15 cellular contexts compared by ENCODE assay signal in genomic region chr9:94901019-94901363, GRCh38.
A peak's percentile ranks its signal among the peaks of the same experiment; 100 is the strongest.
DNase-seq lines count a peak whose midpoint lies in the region; ATAC-seq, FAIRE-seq and TF ChIP-seq lines count a peak whose summit lies in the region.
"Had no signal": no experiment of that assay in that cellular context is flagged by ENCODE, and none has a peak within 500 bp of the region (broad histone marks: within the 10 kb centered on the region; RNA-seq: fewer than 3 reads in every experiment).

No MANE protein-coding gene starts in this region.

- no peak for FAIRE-seq in GM12892 (lab: Jason Lieb, UNC)
- FAIRE-seq: kidney, TTC549 had no signal

- no peak for TF ChIP-seq POLR2A in GM12892 (IDR thresholded peaks at IDR 0.05; ENCODE audit: low read depth, low read length)

- no peak for ATAC-seq in upper lobe of right lung
- no peak for ATAC-seq in GM19324 (IDR thresholded peaks at IDR 0.05; ENCODE audit: low FRiP score, unreplicated experiment)
- ATAC-seq in stimulated activated naive CD8-positive, alpha-beta T cell treated with anti-CD3 and anti-CD28 coated beads, Interleukin-15, amount 100 ng/mL, for 72 hours: no peak

- TF ChIP-seq CTCF in dorsolateral prefrontal cortex (IDR thresholded peaks at IDR 0.05 in 54 of 56, conservative IDR thresholded peaks at IDR 0.05 in 2 of 56; ENCODE audit: low read depth in 1 of 56, partially characterized antibody in 56 of 56) (no peak), nephron progenitor cell (IDR thresholded peaks at IDR 0.05) (no peak), upper lobe of right lung (IDR thresholded peaks at IDR 0.05) (no peak)

- no peaks in the 10 kb centered on the region for H3K9me3 ChIP-seq in upper lobe of right lung

- H3K27ac ChIP-seq in dorsolateral prefrontal cortex (peak overlapping the region in 52 of 59 donors; percentile 15 to 99 (median 85)), upper lobe of right lung (peak overlapping the region; percentile 61)

- peaks cover 22% of the 10 kb centered on the region for H3K4me1 ChIP-seq in upper lobe of right lung

- H3K27ac Mint-ChIP-seq in activated CD4-positive, alpha-beta T cell treated with anti-CD3 and anti-CD28 coated beads, Interleukin-2, amount 10 ng/mL, durations not matched to agents 24 days and 14 days: peak overlapping the region; percentile 83
- peak overlapping the region; percentile 49 for H3K27ac Mint-ChIP-seq in nephron progenitor cell
- H3K27ac Mint-ChIP-seq in stimulated activated naive CD8-positive, alpha-beta T cell treated with anti-CD3 and anti-CD28 coated beads, Interleukin-15, amount 100 ng/mL, for 72 hours: no peak overlapping the region

- H3K36me3 Mint-ChIP-seq in activated CD4-positive, alpha-beta T cell treated with anti-CD3 and anti-CD28 coated beads, Interleukin-2, amount 10 ng/mL, durations not matched to agents 24 days and 14 days (ENCODE audit: low read depth): peaks cover 2% of the 10 kb centered on the region
- no peaks in the 10 kb centered on the region for H3K36me3 Mint-ChIP-seq in nephron progenitor cell (ENCODE audit: low read depth)

- peaks cover 25% of the 10 kb centered on the region for H3K4me1 Mint-ChIP-seq in activated CD4-positive, alpha-beta T cell treated with anti-CD3 and anti-CD28 coated beads, Interleukin-2, amount 10 ng/mL, durations not matched to agents 24 days and 14 days
- peaks cover 57% of the 10 kb centered on the region for H3K4me1 Mint-ChIP-seq in nephron progenitor cell
- peaks cover 22% of the 10 kb centered on the region for H3K4me1 Mint-ChIP-seq in stimulated activated naive CD8-positive, alpha-beta T cell treated with anti-CD3 and anti-CD28 coated beads, Interleukin-15, amount 100 ng/mL, for 72 hours

- H3K4me3 ChIP-seq in dorsolateral prefrontal cortex (peak overlapping the region in 2 of 59 donors; percentile 9 to 10), upper lobe of right lung (no peak overlapping the region)

- H3K4me3 Mint-ChIP-seq in activated CD4-positive, alpha-beta T cell treated with anti-CD3 and anti-CD28 coated beads, Interleukin-2, amount 10 ng/mL, durations not matched to agents 24 days and 14 days: peak overlapping the region; percentile 36
- H3K4me3 Mint-ChIP-seq in nephron progenitor cell: no peak overlapping the region
- no peak overlapping the region for H3K4me3 Mint-ChIP-seq in stimulated activated naive CD8-positive, alpha-beta T cell treated with anti-CD3 and anti-CD28 coated beads, Interleukin-15, amount 100 ng/mL, for 72 hours

- no peak for DNase-seq in activated CD4-positive, alpha-beta T cell treated with anti-CD3 and anti-CD28 coated beads, Interleukin-2, amount 10 ng/mL, durations not matched to agents 24 days and 14 days
- DNase-seq in activated CD4-positive, alpha-beta T cell treated with anti-CD3 and anti-CD28 coated beads, Interleukin-2, amount 50 U/mL, for 48 hours: no peak
- DNase-seq in dorsolateral prefrontal cortex (no peak), nephron progenitor cell (no peak), upper lobe of right lung (no peak), GM12892 (ENCODE audit: insufficient read length) (no peak)
- DNase-seq in stimulated activated naive CD8-positive, alpha-beta T cell treated with anti-CD3 and anti-CD28 coated beads, Interleukin-15, amount 100 ng/mL, for 72 hours: no peak
- DNase-seq: activated T-cell treated with anti-CD3 and anti-CD28 coated beads, Interleukin-2, amount 50 U/mL, for 1 hour; central memory CD4-positive, alpha-beta T cell; COR-L47; kidney; stimulated activated CD4-positive, alpha-beta T cell treated with anti-CD3 and anti-CD28 coated beads, Interleukin-2, amount 100 ng/mL, for 24 hours; stimulated activated naive CD4-positive, alpha-beta T cell treated with Interleukin-2 at 50 U/mL for 16 hours had no signal

- no peaks in the 10 kb centered on the region for H3K27me3 Mint-ChIP-seq in activated CD4-positive, alpha-beta T cell treated with anti-CD3 and anti-CD28 coated beads, Interleukin-2, amount 10 ng/mL, durations not matched to agents 24 days and 14 days
- no peaks in the 10 kb centered on the region for H3K27me3 Mint-ChIP-seq in nephron progenitor cell (ENCODE audit: low read depth, poor library complexity)
- no peaks in the 10 kb centered on the region for H3K27me3 Mint-ChIP-seq in stimulated activated naive CD8-positive, alpha-beta T cell treated with anti-CD3 and anti-CD28 coated beads, Interleukin-15, amount 100 ng/mL, for 72 hours

- no peaks in the 10 kb centered on the region for H3K9me3 Mint-ChIP-seq in activated CD4-positive, alpha-beta T cell treated with anti-CD3 and anti-CD28 coated beads, Interleukin-2, amount 10 ng/mL, durations not matched to agents 24 days and 14 days
- H3K9me3 Mint-ChIP-seq in nephron progenitor cell: no peaks in the 10 kb centered on the region
- H3K9me3 Mint-ChIP-seq in stimulated activated naive CD8-positive, alpha-beta T cell treated with anti-CD3 and anti-CD28 coated beads, Interleukin-15, amount 100 ng/mL, for 72 hours: no peaks in the 10 kb centered on the region

- H3K36me3 ChIP-seq in upper lobe of right lung: no peaks in the 10 kb centered on the region

- H3K27me3 ChIP-seq in dorsolateral prefrontal cortex (no peaks in the 10 kb centered on the region), upper lobe of right lung (no peaks in the 10 kb centered on the region)

- intact Hi-C loops in activated CD4-positive, alpha-beta T cell treated with anti-CD3 and anti-CD28 coated beads, Interleukin-2, amount 10 ng/mL, durations not matched to agents 24 days and 14 days (cut with micrococcal nuclease): loop anchor here (5.0 kb wide), 1 partner anchor 39 kb away; no protein-coding TSS in a partner anchor
- intact Hi-C loops in dorsolateral prefrontal cortex (cut with DNase I): loop anchor here (5.0 kb wide), 2 partner anchors 39 to 114 kb away; no protein-coding TSS in a partner anchor
- intact Hi-C loops in upper lobe of right lung (cut with DNase I): no loop called here

Comparison
In these comparisons a context has a peak if more than half of its experiments do, and no peak if none do; other contexts are left out.
1. H3K27ac Mint-ChIP-seq: peak in activated CD4-positive, alpha-beta T cell treated with anti-CD3 and anti-CD28 coated beads, Interleukin-2, amount 10 ng/mL, durations not matched to agents 24 days and 14 days (single experiment) and nephron progenitor cell (single experiment); none in stimulated activated naive CD8-positive, alpha-beta T cell treated with anti-CD3 and anti-CD28 coated beads, Interleukin-15, amount 100 ng/mL, for 72 hours (0 of 2).